29 cellular contexts compared by ENCODE assay signal in genomic region chr22:22148905-22149304, GRCh38.
A peak's percentile ranks its signal among the peaks of the same experiment; 100 is the strongest.
DNase-seq lines count a peak whose midpoint lies in the region; ATAC-seq, FAIRE-seq and TF ChIP-seq lines count a peak whose summit lies in the region.
"Had no signal": no experiment of that assay in that cellular context is flagged by ENCODE, and none has a peak within 500 bp of the region (broad histone marks: within the 10 kb centered on the region; RNA-seq: fewer than 3 reads in every experiment).

No MANE protein-coding gene starts in this region.

- H3K4me2 ChIP-seq in K562 (ENCODE audit: insufficient read depth, low read length): no peak overlapping the region
- H3K4me2 ChIP-seq: A549; BLaER1; BLaER1 treated with 17β-estradiol and CSF1 and Interleukin-3, amounts not matched to agents 10 nM and 100 nM had no signal

- ATAC-seq in K562: no peak
- ATAC-seq: A549; CD8-positive, alpha-beta T cell had no signal

- POLR2A ChIA-PET in K562 (lab: Yijun Ruan, JAX): interaction anchor here (0.8 to 2.5 kb wide), 2 partner anchors 23 to 393 kb away, joined by 3 to 9 read pairs; no protein-coding TSS in a partner anchor

- H3K79me2 ChIP-seq in K562 (ENCODE audit: control insufficient read depth, insufficient read depth, low read length): no peaks in the 10 kb centered on the region

- TF ChIP-seq POLR2A in K562 (conservative IDR thresholded peaks at IDR 0.05): no peak

- no peaks in the 10 kb centered on the region for H3K4me1 ChIP-seq in K562 (replicated peaks in 1 of 2; ENCODE audit: control insufficient read depth in 2 of 2, insufficient read depth in 2 of 2, low read length in 2 of 2)
- H3K4me1 ChIP-seq: A549; BE2C; BLaER1; BLaER1 treated with 17β-estradiol and CSF1 and Interleukin-3, amounts not matched to agents 10 nM and 100 nM; Caco-2 had no signal

- DNase-seq in K562 (ENCODE audit: extremely low read depth in 1 of 4, low spot score in 3 of 4) (no peak), posterior cingulate gyrus (no peak)
- DNase-seq: 8988T; ACHN; AML-193; BE2C; C1 segment of cervical spinal cord; Caco-2; Calu3; CD4-positive, alpha-beta memory T cell; CD4-positive, alpha-beta T cell; CD4-positive, CD25-positive, alpha-beta regulatory T cell; CD8-positive, alpha-beta memory T cell; CD8-positive, alpha-beta T cell; COR-L47; DMS 273 treated with DMSO at 0.1 percent for 48 hours; DMS153; DMS53; DMS79; DMS79 treated with DMSO at 0.1 percent for 48 hours; DND-41; EL had no signal

- CTCF ChIA-PET in K562 (lab: Yijun Ruan, JAX; ENCODE audit: low intra/inter-chr PET ratio): interaction anchor here (0.6 kb wide), 1 partner anchor 845 kb away, joined by 3 read pairs; no protein-coding TSS in a partner anchor

- H3K9ac ChIP-seq in K562 (ENCODE audit: insufficient read depth in 1 of 2, low read depth in 2 of 2, low read length in 2 of 2): no peak overlapping the region
- H3K9ac ChIP-seq: BLaER1; BLaER1 treated with 17β-estradiol and CSF1 and Interleukin-3, amounts not matched to agents 10 nM and 100 nM had no signal

- no peak overlapping the region for H3K4me3 ChIP-seq in K562
- H3K4me3 ChIP-seq: A549; BLaER1; BLaER1 treated with 17β-estradiol and CSF1 and Interleukin-3, amounts not matched to agents 10 nM and 100 nM had no signal

- H2AFZ ChIP-seq in K562 (ENCODE audit: low read depth, low read length): no peak overlapping the region

- no peaks in the 10 kb centered on the region for H3K9me1 ChIP-seq in K562 (ENCODE audit: control insufficient read depth, insufficient read depth, low read length)

- no peaks in the 10 kb centered on the region for H3K9me3 ChIP-seq in K562 (replicated peaks; ENCODE audit: control insufficient read depth, insufficient read depth, low read depth, low read length)
- H3K9me3 ChIP-seq: A549; BE2C; BLaER1; BLaER1 treated with 17β-estradiol and CSF1 and Interleukin-3, amounts not matched to agents 10 nM and 100 nM; Caco-2 had no signal

- intact Hi-C loops in K562 (cut with micrococcal nuclease): loop anchor here (2.0 kb wide), 1 partner anchor 20 kb away; no protein-coding TSS in a partner anchor
- intact Hi-C loops in posterior cingulate gyrus (cut with DNase I): no loop called here

- no peak overlapping the region for H3K27ac ChIP-seq in K562 (ENCODE audit: extremely low read depth, low read depth, low read length)
- H3K27ac ChIP-seq: 22Rv1; A549; BLaER1; BLaER1 treated with 17β-estradiol and CSF1 and Interleukin-3, amounts not matched to agents 10 nM and 100 nM; C4-2B had no signal

- no TSS peak for BruUV-seq in K562 (replicated peaks; lab: Mats Ljungman, UMichigan)

- no peaks in the 10 kb centered on the region for H3K36me3 ChIP-seq in K562 (ENCODE audit: control insufficient read depth, insufficient read depth, low read length)
- H3K36me3 ChIP-seq: BE2C; BLaER1; BLaER1 treated with 17β-estradiol and CSF1 and Interleukin-3, amounts not matched to agents 10 nM and 100 nM had no signal

- no peak for TF ChIP-seq CTCF in K562 (IDR thresholded peaks at IDR 0.05 in 2 of 3, conservative IDR thresholded peaks at IDR 0.05 in 1 of 3; ENCODE audit: insufficient read depth in 2 of 3, low read depth in 1 of 3, low read length in 3 of 3)

- WGBS in K562 (ENCODE audit: insufficient coverage, low coverage, missing lambda C conversion rate): 0% methylated on average over 1 of the region's 1 CpG

- peaks cover 14 to 35% of the 10 kb centered on the region in 2 experiments for H3K27me3 ChIP-seq in K562 (ENCODE audit: control insufficient read depth in 2 of 2, insufficient read depth in 2 of 2, low read length in 2 of 2)
- H3K27me3 ChIP-seq: BLaER1; BLaER1 treated with 17β-estradiol and CSF1 and Interleukin-3, amounts not matched to agents 10 nM and 100 nM had no signal

- TF ChIP-seq EP300 in K562 (IDR thresholded peaks at IDR 0.05; ENCODE audit: low read length): no peak

- TF ChIP-seq RAD21 in K562 (CRISPR knock-in tag; conservative IDR thresholded peaks at IDR 0.05 in 1 of 2, IDR thresholded peaks at IDR 0.05 in 1 of 2): no peak

- no peak for FAIRE-seq in K562 (lab: Jason Lieb, UNC)
- FAIRE-seq: A204.1, A549, D721Med had no signal

- in situ Hi-C loops in K562 (cut with MboI): no loop called here

- no peaks in the 10 kb centered on the region for H4K20me1 ChIP-seq in K562 (replicated peaks; ENCODE audit: control insufficient read depth, insufficient read depth, low read length)
- H4K20me1 ChIP-seq: BLaER1; BLaER1 treated with 17β-estradiol and CSF1 and Interleukin-3, amounts not matched to agents 10 nM and 100 nM had no signal

TF ChIP-seq in K562, 482 proteins besides CTCF, POLR2A, EP300 and RAD21 (continues in another document):
- 0 out of 2 replicates have a peak, but pooled peaks have one; percentile 17 for TF ChIP-seq MEF2A (IDR thresholded peaks at IDR 0.05; ENCODE audit: control insufficient read depth, low read depth, low read length)
- peak in 1 of 2 experiments; percentile 18; a peak in 2 of 4 replicates for TF ChIP-seq NONO (IDR thresholded peaks at IDR 0.05; ENCODE audit: low read depth in 2 of 2, low read length in 1 of 2)
- TF ChIP-seq BACH1 (tag; IDR thresholded peaks at IDR 0.05): peak; percentile 27; the same call in 1 of the 2 replicates
- TF ChIP-seq GTF2E2 (tag; IDR thresholded peaks at IDR 0.05): peak; percentile 60; the same call in 1 of the 2 replicates
- TF ChIP-seq POLR2H (tag; IDR thresholded peaks at IDR 0.05; ENCODE audit: low read depth): peak; percentile 68; the same call in 1 of the 2 replicates
- no peak for TF ChIP-seq SNRNP70 (optimal IDR thresholded peaks at IDR 0.05; ENCODE audit: low read depth, low read length)
- TF ChIP-seq HOXB6 (CRISPR knock-in tag; IDR thresholded peaks at IDR 0.05; ENCODE audit: borderline replicate concordance): no peak
- no peak for TF ChIP-seq SMC3 (conservative IDR thresholded peaks at IDR 0.05; ENCODE audit: insufficient read depth, low read depth, low read length)
- no peak for TF ChIP-seq BCLAF1 (IDR thresholded peaks at IDR 0.05; ENCODE audit: borderline replicate concordance in 1 of 2, control insufficient read depth in 1 of 2, low read depth in 2 of 2, low read length in 1 of 2)
- TF ChIP-seq SETDB1 (IDR thresholded peaks at IDR 0.05; ENCODE audit: low read length): no peak
- no peak for TF ChIP-seq TARDBP (IDR thresholded peaks at IDR 0.05)
- TF ChIP-seq HINFP (tag; conservative IDR thresholded peaks at IDR 0.05; ENCODE audit: low read depth): no peak
